Comparison of ENCODE assay signal across 21 cellular contexts in genomic region chr7:18550574-18550973, GRCh38.
"Had no signal": no experiment of that assay in that cellular context is flagged by ENCODE, and none has a peak within 500 bp of the region (broad histone marks: within the 10 kb centered on the region; RNA-seq: fewer than 3 reads in every experiment).

No MANE protein-coding gene starts in this region.

- ATAC-seq: left lung; mucosa of descending colon; naive thymus-derived CD4-positive, alpha-beta T cell; right cardiac atrium had no signal

- H3K27me3 Mint-ChIP-seq: activated naive CD4-positive, alpha-beta T cell treated with anti-CD3 and anti-CD28 coated beads, Interleukin-2, amount 50 U/mL, for 24 hours; naive thymus-derived CD4-positive, alpha-beta T cell had no signal

- H3K36me3 Mint-ChIP-seq: activated naive CD4-positive, alpha-beta T cell treated with anti-CD3 and anti-CD28 coated beads, Interleukin-2, amount 50 U/mL, for 24 hours; naive thymus-derived CD4-positive, alpha-beta T cell; neural progenitor cell had no signal

- H3K4me3 ChIP-seq: left lung, mucosa of descending colon, neural progenitor cell, prostate gland, skin epidermis, stomach, vagina had no signal

- DNase-seq: activated CD4-positive, alpha-beta T cell treated with anti-CD3 and anti-CD28 coated beads for 1 hour; activated CD8-positive, alpha-beta memory T cell treated with anti-CD3 and anti-CD28 coated beads for 24 hours; activated CD8-positive, alpha-beta memory T cell treated with anti-CD3 and anti-CD28 coated beads, Interleukin-2, amount 50 U/mL, for 48 hours; activated effector memory CD4-positive, alpha-beta T cell treated with anti-CD3 and anti-CD28 coated beads, Interleukin-2, amount 50 U/mL, for 16 hours; activated T-cell treated with anti-CD3 and anti-CD28 coated beads, Interleukin-2, amount 50 U/mL, for 48 hours; dermis blood vessel endothelial cell; effector memory CD4-positive, alpha-beta T cell; left lung; mucosa of descending colon; naive thymus-derived CD4-positive, alpha-beta T cell; right cardiac atrium; stimulated activated CD4-positive, alpha-beta T cell treated with anti-CD3 and anti-CD28 coated beads, Interleukin-15, amount 100 ng/mL, for 24 hours; stimulated activated CD4-positive, alpha-beta T cell treated with anti-CD3 and anti-CD28 coated beads, Interleukin-2, amount 100 ng/mL, for 48 hours; stomach; trophoblast cell had no signal

- H3K9me3 Mint-ChIP-seq: activated naive CD4-positive, alpha-beta T cell treated with anti-CD3 and anti-CD28 coated beads, Interleukin-2, amount 50 U/mL, for 24 hours; neural progenitor cell; T-helper 1 cell treated with Interleukin-12 subunit alpha and Interleukin-12 subunit beta and Interleukin-4 antibody, amounts not matched to agents 30 μg/mL and 1 μg/mL, for 36 hours had no signal

- H3K4me3 Mint-ChIP-seq: activated naive CD4-positive, alpha-beta T cell treated with anti-CD3 and anti-CD28 coated beads, Interleukin-2, amount 50 U/mL, for 24 hours; naive thymus-derived CD4-positive, alpha-beta T cell; neural progenitor cell; T-helper 1 cell treated with Interleukin-12 subunit alpha and Interleukin-12 subunit beta and Interleukin-4 antibody, amounts not matched to agents 30 μg/mL and 1 μg/mL, for 36 hours had no signal

- H3K27ac Mint-ChIP-seq: activated naive CD4-positive, alpha-beta T cell treated with anti-CD3 and anti-CD28 coated beads, Interleukin-2, amount 50 U/mL, for 24 hours; naive thymus-derived CD4-positive, alpha-beta T cell; neural progenitor cell; T-helper 1 cell treated with Interleukin-12 subunit alpha and Interleukin-12 subunit beta and Interleukin-4 antibody, amounts not matched to agents 30 μg/mL and 1 μg/mL, for 36 hours had no signal

- H3K36me3 ChIP-seq: left lung, neural progenitor cell, prostate gland, stomach, vagina had no signal

- H3K4me1 Mint-ChIP-seq: activated naive CD4-positive, alpha-beta T cell treated with anti-CD3 and anti-CD28 coated beads, Interleukin-2, amount 50 U/mL, for 24 hours had no signal

- H3K27me3 ChIP-seq: left lung, neural progenitor cell, stomach, vagina had no signal
